In genomic region chr17:15026088-15026487, GRCh38 we compare ENCODE assay signal across 35 cellular contexts.
"Had no signal": no experiment of that assay in that cellular context is flagged by ENCODE, and none has a peak within 500 bp of the region (broad histone marks: within the 10 kb centered on the region; RNA-seq: fewer than 3 reads in every experiment).

No MANE protein-coding gene starts in this region.

- H3K9me3 ChIP-seq: MG63 had no signal

- H3K4me3 ChIP-seq: MG63 had no signal

- H3K36me3 ChIP-seq: MG63 had no signal

- DNase-seq: Kasumi-1, MG63, MM.1S, MV-4-11, NCI-H1048, NCI-H1092, NCI-H1092 treated with DMSO at 0.1 percent for 48 hours, NCI-H1105, NCI-H1105 treated with DMSO at 0.1 percent for 48 hours, NCI-H1417, NCI-H1417 treated with DMSO at 0.1 percent for 48 hours, NCI-H1436, NCI-H1436 treated with DMSO at 0.1 percent for 48 hours, NCI-H146, NCI-H1694, NCI-H1694 treated with DMSO at 0.1 percent for 48 hours, NCI-H187, NCI-H187 treated with DMSO at 0.1 percent for 48 hours, NCI-H1930, NCI-H2029, NCI-H2029 treated with DMSO at 0.1 percent for 48 hours, NCI-H2081, NCI-H2081 treated with DMSO at 0.1 percent for 48 hours, NCI-H2107, NCI-H2171, NCI-H2171 treated with DMSO at 0.1 percent for 48 hours, NCI-H2227 treated with DMSO at 0.1 percent for 48 hours, NCI-H226, NCI-H345, NCI-H446, NCI-H446 treated with DMSO at 0.1 percent for 48 hours, NCI-H510A, NCI-H510A treated with DMSO at 0.1 percent for 48 hours, NCI-H524, NCI-H524 treated with DMSO at 0.1 percent for 48 hours had no signal

- H3K27me3 ChIP-seq: MG63 had no signal
